Comparison of ENCODE assay signal across 18 cellular contexts in the genomic region with DNA sequence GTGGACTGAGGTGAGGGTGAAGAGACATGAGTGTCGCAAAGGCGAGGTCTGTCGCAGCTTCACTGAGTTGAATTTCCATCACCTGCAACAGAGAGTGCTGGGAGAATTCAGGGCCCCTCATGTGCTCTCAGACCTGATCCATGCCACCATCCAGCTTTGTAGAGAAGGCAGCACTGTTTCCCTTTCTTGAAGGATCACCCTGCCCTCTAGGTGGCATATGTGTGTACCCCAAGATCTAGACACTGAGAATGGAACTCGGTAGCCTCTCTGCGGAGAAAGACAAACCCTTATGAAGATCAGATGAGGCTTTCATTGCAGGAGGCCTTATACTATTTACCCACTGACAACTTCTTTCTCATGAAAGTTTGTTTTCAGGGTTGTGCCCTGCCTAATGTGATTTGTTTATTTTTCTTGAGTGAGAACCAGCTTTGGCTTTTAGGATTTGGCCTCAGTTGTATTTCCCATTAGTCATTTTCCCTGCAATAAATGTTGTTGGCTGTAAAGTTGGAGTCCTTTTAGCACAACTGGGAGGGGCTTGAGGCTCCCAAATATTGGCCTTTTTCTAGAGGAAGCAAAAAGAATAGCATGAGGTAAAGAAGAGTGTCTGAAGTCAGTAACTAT.
DNase-seq lines count a peak whose midpoint lies in the region; ATAC-seq and TF ChIP-seq lines count a peak whose summit lies in the region.
"Had no signal": no experiment of that assay in that cellular context is flagged by ENCODE, and none has a peak within 500 bp of the region (broad histone marks: within the 10 kb centered on the region; RNA-seq: fewer than 3 reads in every experiment).

No MANE protein-coding gene starts in this region.

- CTCF ChIA-PET in activated CD4-positive, alpha-beta memory T cell treated with anti-CD3 and anti-CD28 coated beads for 36 hours (lab: Charles Lee) = no interaction called here

- H3K36me3 Mint-ChIP-seq in osteocyte (ENCODE audit: unreplicated experiment) = peaks cover 5% of the 10 kb centered on the region
- no peaks in the 10 kb centered on the region for H3K36me3 Mint-ChIP-seq in activated CD4-positive, alpha-beta memory T cell treated with anti-CD3 and anti-CD28 coated beads for 36 hours

- peaks cover 16% of the 10 kb centered on the region for H3K9me3 Mint-ChIP-seq in osteocyte (ENCODE audit: unreplicated experiment)
- H3K9me3 Mint-ChIP-seq in activated CD4-positive, alpha-beta memory T cell treated with anti-CD3 and anti-CD28 coated beads for 36 hours = peaks cover 2% of the 10 kb centered on the region
- H3K9me3 Mint-ChIP-seq: activated CD4-positive, alpha-beta T cell treated with anti-CD3 and anti-CD28 coated beads, Interleukin-2, amount 10 ng/mL, durations not matched to agents 7 days and 5 days had no signal

- no peak overlapping the region for H3K27ac Mint-ChIP-seq in osteocyte (ENCODE audit: unreplicated experiment)
- no peak overlapping the region for H3K27ac Mint-ChIP-seq in activated CD4-positive, alpha-beta memory T cell treated with anti-CD3 and anti-CD28 coated beads for 36 hours
- H3K27ac Mint-ChIP-seq: activated CD4-positive, alpha-beta T cell treated with anti-CD3 and anti-CD28 coated beads, Interleukin-2, amount 10 ng/mL, durations not matched to agents 7 days and 5 days had no signal

- H3K27me3 Mint-ChIP-seq in osteocyte (ENCODE audit: unreplicated experiment) = no peaks in the 10 kb centered on the region
- H3K27me3 Mint-ChIP-seq in activated CD4-positive, alpha-beta memory T cell treated with anti-CD3 and anti-CD28 coated beads for 36 hours = no peaks in the 10 kb centered on the region
- H3K27me3 Mint-ChIP-seq: activated CD4-positive, alpha-beta T cell treated with anti-CD3 and anti-CD28 coated beads, Interleukin-2, amount 10 ng/mL, durations not matched to agents 7 days and 5 days had no signal

- peak; percentile 29 for TF ChIP-seq CTCF in GM12864 (IDR thresholded peaks at IDR 0.05; ENCODE audit: low read depth, low read length, missing control alignments)
- TF ChIP-seq CTCF in LNCaP clone FGC (IDR thresholded peaks at IDR 0.05; ENCODE audit: control insufficient read depth, extremely low read depth, insufficient read depth) = peak; percentile 30
- TF ChIP-seq CTCF in choroid plexus epithelial cell (conservative IDR thresholded peaks at IDR 0.05; ENCODE audit: low read depth, low read length) = no peak
- TF ChIP-seq CTCF in osteocyte (IDR thresholded peaks at IDR 0.05) = peak; percentile 7

- no peak for ATAC-seq in HG02642 (IDR thresholded peaks at IDR 0.05; ENCODE audit: poor library complexity, unreplicated experiment)

- intact Hi-C loops in activated CD4-positive, alpha-beta memory T cell treated with anti-CD3 and anti-CD28 coated beads for 36 hours (cut with micrococcal nuclease) = no loop called here

- no peak overlapping the region for H3K4me3 Mint-ChIP-seq in osteocyte (ENCODE audit: unreplicated experiment)
- no peak overlapping the region for H3K4me3 Mint-ChIP-seq in activated CD4-positive, alpha-beta memory T cell treated with anti-CD3 and anti-CD28 coated beads for 36 hours
- H3K4me3 Mint-ChIP-seq: activated CD4-positive, alpha-beta T cell treated with anti-CD3 and anti-CD28 coated beads, Interleukin-2, amount 10 ng/mL, durations not matched to agents 7 days and 5 days had no signal

- POLR2A ChIA-PET in activated CD4-positive, alpha-beta memory T cell treated with anti-CD3 and anti-CD28 coated beads for 36 hours (lab: Charles Lee) = no interaction called here

- no peak overlapping the region for H3K4me3 ChIP-seq in GM12864 (ENCODE audit: low read depth, low read length)
- H3K4me3 ChIP-seq in LNCaP clone FGC (ENCODE audit: low read depth, low read length) = no peak overlapping the region
- no peak overlapping the region for H3K4me3 ChIP-seq in choroid plexus epithelial cell (ENCODE audit: low read depth, low read length)
- H3K4me3 ChIP-seq: lung, thyroid gland had no signal

- DNase-seq in GM12864 (ENCODE audit: low read depth) (no peak), LNCaP clone FGC (ENCODE audit: low read depth) (no peak), choroid plexus epithelial cell (ENCODE audit: low read depth) (peak; percentile 14), osteocyte (ENCODE audit: extremely low spot score, unreplicated experiment) (no peak), UCSD-AML1 (lab: John Stamatoyannopoulos, UW; ENCODE audit: unreplicated experiment) (no peak)
- no peak for DNase-seq in activated CD4-positive, alpha-beta memory T cell treated with anti-CD3 and anti-CD28 coated beads for 36 hours
- DNase-seq: activated CD4-positive, alpha-beta T cell treated with anti-CD3 and anti-CD28 coated beads, Interleukin-2, amount 10 ng/mL, durations not matched to agents 7 days and 5 days; activated gamma-delta T cell; amygdala; COR-L47; effector CD8-positive, alpha-beta T cell; GOT3; NCI-H2029; nucleus accumbens; stimulated activated CD4-positive, alpha-beta T cell treated with anti-CD3 and anti-CD28 coated beads, Interleukin-15, amount 100 ng/mL, for 24 hours; thyroid gland had no signal

- H3K4me1 Mint-ChIP-seq in osteocyte (ENCODE audit: unreplicated experiment) = peaks cover 34% of the 10 kb centered on the region
- no peaks in the 10 kb centered on the region for H3K4me1 Mint-ChIP-seq in activated CD4-positive, alpha-beta memory T cell treated with anti-CD3 and anti-CD28 coated beads for 36 hours (ENCODE audit: low read depth)
- H3K4me1 Mint-ChIP-seq: activated CD4-positive, alpha-beta T cell treated with anti-CD3 and anti-CD28 coated beads, Interleukin-2, amount 10 ng/mL, durations not matched to agents 7 days and 5 days had no signal
